10 cellular contexts compared by ENCODE assay signal in genomic region chr11:107929611-107930200, GRCh38. TPM values are rescaled to one million over a fixed set of nuclear protein-coding genes. Genes with fewer than 3 reads are reported as not detected.
DNase-seq lines count a peak whose midpoint lies in the region; ATAC-seq lines count a peak whose summit lies in the region.
"Had no signal": no experiment of that assay in that cellular context is flagged by ENCODE, and none has a peak within 500 bp of the region (broad histone marks: within the 10 kb centered on the region; RNA-seq: fewer than 3 reads in every experiment).

No MANE protein-coding gene starts in this region.

- no peaks in the 10 kb centered on the region for H3K9me3 ChIP-seq in endocrine pancreas (ENCODE audit: control insufficient read depth, low read length)

- peaks cover 28% of the 10 kb centered on the region for H3K27me3 Mint-ChIP-seq in activated CD4-positive, alpha-beta memory T cell treated with anti-CD3 and anti-CD28 coated beads for 36 hours
- H3K27me3 Mint-ChIP-seq in activated CD4-positive, alpha-beta memory T cell treated with anti-CD3 and anti-CD28 coated beads, Interleukin-2, amount 10 ng/mL, durations not matched to agents 7 days and 5 days, result peaks cover 26% of the 10 kb centered on the region

- H3K4me1 Mint-ChIP-seq in activated CD4-positive, alpha-beta memory T cell treated with anti-CD3 and anti-CD28 coated beads for 36 hours (ENCODE audit: low read depth), result peaks cover 13% of the 10 kb centered on the region
- H3K4me1 Mint-ChIP-seq in activated CD4-positive, alpha-beta memory T cell treated with anti-CD3 and anti-CD28 coated beads, Interleukin-2, amount 10 ng/mL, durations not matched to agents 7 days and 5 days, result peaks cover 13% of the 10 kb centered on the region

- peak overlapping the region; percentile 83 for H3K4me3 ChIP-seq in endocrine pancreas (ENCODE audit: control insufficient read depth, insufficient read depth, low read length)

- no peaks in the 10 kb centered on the region for H3K9me3 Mint-ChIP-seq in activated CD4-positive, alpha-beta memory T cell treated with anti-CD3 and anti-CD28 coated beads for 36 hours
- H3K9me3 Mint-ChIP-seq in activated CD4-positive, alpha-beta memory T cell treated with anti-CD3 and anti-CD28 coated beads, Interleukin-2, amount 10 ng/mL, durations not matched to agents 7 days and 5 days, result no peaks in the 10 kb centered on the region

- DNase-seq in activated CD4-positive, alpha-beta memory T cell treated with anti-CD3 and anti-CD28 coated beads for 36 hours, result peak; percentile 42
- no peak for DNase-seq in activated CD4-positive, alpha-beta memory T cell treated with anti-CD3 and anti-CD28 coated beads, Interleukin-2, amount 10 ng/mL, durations not matched to agents 7 days and 5 days
- peak; percentile 6 for DNase-seq in retina
- no peak for DNase-seq in HK-2 (ENCODE audit: unreplicated experiment)
- no peak for DNase-seq in DMS114 treated with DMSO at 0.1 percent for 48 hours (lab: John Stamatoyannopoulos, UW; ENCODE audit: unreplicated experiment)
- no peak for DNase-seq in GOT3 (lab: John Stamatoyannopoulos, UW)
- DNase-seq: amniotic stem cell, KBM-7 had no signal

- H3K4me3 Mint-ChIP-seq in activated CD4-positive, alpha-beta memory T cell treated with anti-CD3 and anti-CD28 coated beads for 36 hours, result peak overlapping the region; percentile 66
- H3K4me3 Mint-ChIP-seq in activated CD4-positive, alpha-beta memory T cell treated with anti-CD3 and anti-CD28 coated beads, Interleukin-2, amount 10 ng/mL, durations not matched to agents 7 days and 5 days, result no peak overlapping the region

- CTCF ChIA-PET in activated CD4-positive, alpha-beta memory T cell treated with anti-CD3 and anti-CD28 coated beads for 36 hours (lab: Charles Lee), result interaction anchor here (1.4 kb wide), 1 partner anchor 12 kb away, joined by 4 read pairs; no protein-coding TSS in a partner anchor
- CTCF ChIA-PET in activated CD4-positive, alpha-beta memory T cell treated with anti-CD3 and anti-CD28 coated beads, Interleukin-2, amount 10 ng/mL, durations not matched to agents 7 days and 5 days (lab: Charles Lee), result interaction anchor here (1.8 kb wide), 1 partner anchor 80 kb away, joined by 8 read pairs; the partner anchor contains the start of gene CUL5

- no peak overlapping the region for H3K27ac Mint-ChIP-seq in activated CD4-positive, alpha-beta memory T cell treated with anti-CD3 and anti-CD28 coated beads for 36 hours
- H3K27ac Mint-ChIP-seq in activated CD4-positive, alpha-beta memory T cell treated with anti-CD3 and anti-CD28 coated beads, Interleukin-2, amount 10 ng/mL, durations not matched to agents 7 days and 5 days, result no peak overlapping the region

- no peaks in the 10 kb centered on the region for H3K36me3 ChIP-seq in endocrine pancreas (ENCODE audit: control insufficient read depth, insufficient read depth, low read length)

- H3K36me3 Mint-ChIP-seq in activated CD4-positive, alpha-beta memory T cell treated with anti-CD3 and anti-CD28 coated beads for 36 hours, result peaks cover 2% of the 10 kb centered on the region
- H3K36me3 Mint-ChIP-seq in activated CD4-positive, alpha-beta memory T cell treated with anti-CD3 and anti-CD28 coated beads, Interleukin-2, amount 10 ng/mL, durations not matched to agents 7 days and 5 days (ENCODE audit: low read depth), result no peaks in the 10 kb centered on the region

- POLR2A ChIA-PET in activated CD4-positive, alpha-beta memory T cell treated with anti-CD3 and anti-CD28 coated beads for 36 hours (lab: Charles Lee), result no interaction called here
- POLR2A ChIA-PET in activated CD4-positive, alpha-beta memory T cell treated with anti-CD3 and anti-CD28 coated beads, Interleukin-2, amount 10 ng/mL, durations not matched to agents 7 days and 5 days (lab: Charles Lee), result no interaction called here

- H3K9ac ChIP-seq in endocrine pancreas (ENCODE audit: control insufficient read depth, insufficient read depth, low read length), result no peak overlapping the region

- H3K4me1 ChIP-seq in endocrine pancreas (ENCODE audit: control insufficient read depth, insufficient read depth, low read length), result peaks cover 6% of the 10 kb centered on the region

- H3K27me3 ChIP-seq in endocrine pancreas (ENCODE audit: control insufficient read depth, insufficient read depth, low read length), result no peaks in the 10 kb centered on the region

- intact Hi-C loops in activated CD4-positive, alpha-beta memory T cell treated with anti-CD3 and anti-CD28 coated beads for 36 hours (cut with micrococcal nuclease), result loop anchor here (2.0 kb wide), 2 partner anchors 71 to 295 kb away; partner anchors contain the start of gene SLC35F2

- ATAC-seq in HG03565 (IDR thresholded peaks at IDR 0.05; ENCODE audit: unreplicated experiment), result peak; percentile 23

RNA-seq across cellular contexts. Expression of gene RAB39A, which starts 1.5 kb away (rescaled TPM):
- total RNA-seq in activated CD4-positive, alpha-beta memory T cell treated with anti-CD3 and anti-CD28 coated beads for 36 hours, result under 1 TPM; 0.29 to 0.71 TPM
- under 1 TPM in 1 of 2 experiments, not detected in 1; 0.28 TPM for total RNA-seq in activated CD4-positive, alpha-beta memory T cell treated with anti-CD3 and anti-CD28 coated beads, Interleukin-2, amount 10 ng/mL, durations not matched to agents 7 days and 5 days

Comparison
In these comparisons a context has a peak if more than half of its experiments do, and no peak if none do; other contexts are left out.
1. DNase-seq: peak in activated CD4-positive, alpha-beta memory T cell treated with anti-CD3 and anti-CD28 coated beads for 36 hours (single experiment) and retina (single experiment); none in activated CD4-positive, alpha-beta memory T cell treated with anti-CD3 and anti-CD28 coated beads, Interleukin-2, amount 10 ng/mL, durations not matched to agents 7 days and 5 days (single experiment), HK-2 (single experiment), DMS114 treated with DMSO at 0.1 percent for 48 hours (single experiment) and GOT3 (single experiment).